ENCODE assay signal across 8 cellular contexts in genomic region chr11:47508595-47509555, GRCh38. TPM values are rescaled to one million over a fixed set of nuclear protein-coding genes. Genes with fewer than 3 reads are reported as not detected.
DNase-seq lines count a peak whose midpoint lies in the region; ATAC-seq, FAIRE-seq and TF ChIP-seq lines count a peak whose summit lies in the region.

No MANE protein-coding gene starts in this region.

- no peak for FAIRE-seq in urothelium cell line (lab: Jason Lieb, UNC)

- H3K9me3 ChIP-seq in ascending aorta (no peaks in the 10 kb centered on the region), neural progenitor cell (ENCODE audit: low read depth) (no peaks in the 10 kb centered on the region), ovary (no peaks in the 10 kb centered on the region)

- H3F3A ChIP-seq in neural progenitor cell (ENCODE audit: low read depth), result peaks cover 37% of the 10 kb centered on the region

- no peaks in the 10 kb centered on the region for H3K9me3 Mint-ChIP-seq in neural progenitor cell

- no peak for TF ChIP-seq EP300 in ovary (IDR thresholded peaks at IDR 0.05)

- H3K36me3 Mint-ChIP-seq in neural progenitor cell, result peaks cover 1% of the 10 kb centered on the region

- WGBS in ovary, 3 donors, result 69 to 76% (median 76%) methylated on average over 16 of the region's 16 CpGs

- H3K27me3 ChIP-seq in ascending aorta (no peaks in the 10 kb centered on the region), neural progenitor cell (no peaks in the 10 kb centered on the region), ovary (no peaks in the 10 kb centered on the region)

- DNase-seq in ascending aorta (ENCODE audit: low spot score in 2 of 2), result no peak
- no peak for DNase-seq in neural progenitor cell (ENCODE audit: low spot score)
- no peak for DNase-seq in ovary
- no peak for DNase-seq in kidney glomerular epithelial cell (lab: John Stamatoyannopoulos, UW)
- no peak for DNase-seq in ACHN
- DNase-seq in urothelium cell line (ENCODE audit: low spot score), result no peak

- H3K36me3 ChIP-seq in ascending aorta (no peaks in the 10 kb centered on the region), neural progenitor cell (no peaks in the 10 kb centered on the region), ovary (no peaks in the 10 kb centered on the region)

- H3K9ac ChIP-seq in neural progenitor cell, result no peak overlapping the region

- peaks cover 99% of the 10 kb centered on the region for H4K20me1 ChIP-seq in neural progenitor cell (ENCODE audit: low read depth)

- H3K27ac Mint-ChIP-seq in neural progenitor cell, result peak overlapping the region; percentile 12

- peaks cover 100% of the 10 kb centered on the region for H3K79me2 ChIP-seq in neural progenitor cell (ENCODE audit: low read depth)

- peaks cover 29% of the 10 kb centered on the region for H3K4me1 Mint-ChIP-seq in neural progenitor cell

- no peak overlapping the region for H2AFZ ChIP-seq in neural progenitor cell (replicated peaks)

- H3K27ac ChIP-seq in ascending aorta, result peak overlapping the region; percentile 31 to 34
- H3K27ac ChIP-seq in neural progenitor cell, result peak overlapping the region; percentile 44
- no peak overlapping the region for H3K27ac ChIP-seq in ovary

- peak overlapping the region; percentile 4 for H3K4me2 ChIP-seq in neural progenitor cell

- in situ Hi-C loops in ACHN (cut with HindIII; ENCODE audit: low pct_ligation_motif_present, low pct_unique_long_range_greater_than_20kb, low sequenced_read_pairs), result no loop called here

- no peak for TF ChIP-seq POLR2A in ovary (IDR thresholded peaks at IDR 0.05)

- H3K4me3 Mint-ChIP-seq in neural progenitor cell, result no peak overlapping the region

- H3K4me3 ChIP-seq in ascending aorta, result no peak overlapping the region
- no peak overlapping the region for H3K4me3 ChIP-seq in neural progenitor cell
- H3K4me3 ChIP-seq in ovary, result no peak overlapping the region

- intact Hi-C loops in ascending aorta (cut with DNase I), result no loop called here
- intact Hi-C loops in ovary (cut with DNase I), result no loop called here

- H3K27me3 Mint-ChIP-seq in neural progenitor cell (ENCODE audit: insufficient read depth, low read depth), result no peaks in the 10 kb centered on the region

- peak; percentile 52 for ATAC-seq in GM18498 (IDR thresholded peaks at IDR 0.05; ENCODE audit: unreplicated experiment)
- peak; percentile 41 for ATAC-seq in HG02870 (IDR thresholded peaks at IDR 0.05; ENCODE audit: unreplicated experiment)

- H3K4me1 ChIP-seq in ascending aorta (peaks cover 5 to 54% of the 10 kb centered on the region in 2 donors), neural progenitor cell (peaks cover 40% of the 10 kb centered on the region), ovary (ENCODE audit: insufficient read depth) (peaks cover 11% of the 10 kb centered on the region)

- TF ChIP-seq CTCF in ascending aorta (IDR thresholded peaks at IDR 0.05), result no peak
- TF ChIP-seq CTCF in neural progenitor cell (IDR thresholded peaks at IDR 0.05), result no peak
- no peak for TF ChIP-seq CTCF in ovary (IDR thresholded peaks at IDR 0.05)

RNA-seq across cellular contexts. Expression of gene CELF1, which starts 44.1 kb away (rescaled TPM):
- total RNA-seq in ascending aorta, result 68.9 TPM
- total RNA-seq in neural progenitor cell (ENCODE audit: low replicate concordance), result 170 and 173 TPM in 2 replicates
- 100 to 1,000 TPM in 1 of 7 donors, 10 to 100 TPM in 6; 64.0 to 109 (median 74.9) TPM for total RNA-seq in ovary
- 10 to 100 TPM; 25.0 to 48.3 TPM for polyA plus RNA-seq in ovary

RNA-seq across cellular contexts. Expression of gene PTPMT1, which starts 56.5 kb away (rescaled TPM):
- 215 TPM for total RNA-seq in ascending aorta
- 60.4 and 73.6 TPM in 2 replicates for total RNA-seq in neural progenitor cell (ENCODE audit: low replicate concordance)
- 100 to 1,000 TPM in 1 of 7 donors, 10 to 100 TPM in 6; 33.8 to 103 (median 36.7) TPM for total RNA-seq in ovary
- polyA plus RNA-seq in ovary, result 10 to 100 TPM; 51.0 to 60.7 TPM

RNA-seq across cellular contexts. Expression of gene RAPSN, which starts 59.9 kb away (rescaled TPM):
- total RNA-seq in ascending aorta (not detected), neural progenitor cell (ENCODE audit: low replicate concordance) (not detected in 2 replicates), ovary (under 1 TPM in 3 of 7 donors, not detected in 4; 0.23 to 0.43 (median 0.32) TPM)
- polyA plus RNA-seq in ovary, result under 1 TPM in 1 of 2 donors, not detected in 1; 0.08 TPM

Comparison
In these comparisons a context has a peak if more than half of its experiments do, and no peak if none do; other contexts are left out.
1. H3K27ac ChIP-seq: peak in ascending aorta (2 of 2) and neural progenitor cell (single experiment); none in ovary (0 of 2).